In the genomic region with DNA sequence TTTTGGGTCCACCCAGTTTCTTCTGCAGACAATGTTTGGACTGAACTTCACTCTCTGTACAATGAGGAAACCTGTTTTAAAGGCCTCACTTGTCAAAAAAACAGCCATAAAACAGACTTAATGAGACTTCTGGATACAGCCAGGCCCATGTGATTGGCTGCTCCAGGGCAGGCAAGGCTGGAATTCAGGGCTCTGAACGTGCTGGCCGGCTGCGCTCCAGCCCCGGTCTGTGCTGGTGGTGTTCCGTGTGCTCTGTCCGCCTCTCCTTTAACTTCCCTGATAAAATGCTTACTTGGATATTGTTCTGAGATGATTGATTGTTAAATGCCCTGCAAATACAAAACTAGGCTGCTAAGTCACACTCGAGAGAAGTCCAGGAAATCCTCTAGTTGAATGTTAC, we compare ENCODE assay signal across 35 cellular contexts.
DNase-seq lines count a peak whose midpoint lies in the region; ATAC-seq, FAIRE-seq and TF ChIP-seq lines count a peak whose summit lies in the region.
"Had no signal": no experiment of that assay in that cellular context is flagged by ENCODE, and none has a peak within 500 bp of the region (broad histone marks: within the 10 kb centered on the region; RNA-seq: fewer than 3 reads in every experiment).

No MANE protein-coding gene starts in this region.

- intact Hi-C loops in endothelial cell of umbilical vein (cut with micrococcal nuclease): no loop called here

- H3K27ac Mint-ChIP-seq in naive thymus-derived CD8-positive, alpha-beta T cell: no peak overlapping the region
- H3K27ac Mint-ChIP-seq: activated CD4-positive, alpha-beta memory T cell treated with anti-CD3 and anti-CD28 coated beads, Interleukin-2, amount 10 ng/mL, durations not matched to agents 7 days and 5 days; activated naive CD4-positive, alpha-beta T cell treated with anti-CD3 and anti-CD28 coated beads, Interleukin-2, amount 10 ng/mL, durations not matched to agents 7 days and 5 days; activated T-helper 1 cell treated with anti-CD3 and anti-CD28 coated beads, Interleukin-12 subunit alpha, Interleukin-12 subunit beta, Interleukin-2, Interleukin-4 antibody, amounts not matched to agents 30 ng/mL and 10 ng/mL and 1 ng/mL, durations not matched to agents 14 hours and 24 hours and 36 hours; CD8-positive, alpha-beta T cell; HFFc6; naive thymus-derived CD4-positive, alpha-beta T cell had no signal

- no peak for TF ChIP-seq POLR2A in endothelial cell of umbilical vein (IDR thresholded peaks at IDR 0.05; ENCODE audit: low read depth, low read length)

- H3K9me1 ChIP-seq in endothelial cell of umbilical vein (replicated peaks; ENCODE audit: control insufficient read depth, extremely low read depth, insufficient read depth, low read length): no peaks in the 10 kb centered on the region

- H3K4me1 Mint-ChIP-seq in naive thymus-derived CD8-positive, alpha-beta T cell: no peaks in the 10 kb centered on the region
- H3K4me1 Mint-ChIP-seq: activated CD4-positive, alpha-beta memory T cell treated with anti-CD3 and anti-CD28 coated beads, Interleukin-2, amount 10 ng/mL, durations not matched to agents 7 days and 5 days; activated naive CD4-positive, alpha-beta T cell treated with anti-CD3 and anti-CD28 coated beads, Interleukin-2, amount 10 ng/mL, durations not matched to agents 7 days and 5 days; IgD-negative memory B cell; naive thymus-derived CD4-positive, alpha-beta T cell had no signal

- no peak for TF ChIP-seq CTCF in endothelial cell of umbilical vein (IDR thresholded peaks at IDR 0.05; ENCODE audit: extremely low read depth in 1 of 2, insufficient read depth in 1 of 2, low read depth in 1 of 2, low read length in 2 of 2)

- dilution Hi-C loops in endothelial cell of umbilical vein (cut with MboI; ENCODE audit: extremely low pct_ligation_motif_present, low sequenced_read_pairs): no loop called here

- H3K4me1 ChIP-seq in endothelial cell of umbilical vein (ENCODE audit: control insufficient read depth, extremely low read depth, insufficient read depth, low read length) (no peaks in the 10 kb centered on the region), small intestine (ENCODE audit: control insufficient read depth in 2 of 2, insufficient read depth in 1 of 2, low read depth in 1 of 2, low read length in 1 of 2) (no peaks in the 10 kb centered on the region)
- H3K4me1 ChIP-seq: adrenal gland, BE2C had no signal

- peaks cover 3 to 5% of the 10 kb centered on the region in 2 experiments for H3K27me3 ChIP-seq in endothelial cell of umbilical vein (ENCODE audit: control insufficient read depth in 2 of 2, insufficient read depth in 2 of 2, low read length in 2 of 2)
- H3K27me3 ChIP-seq in small intestine (ENCODE audit: control insufficient read depth in 2 of 2, insufficient read depth in 2 of 2, low read length in 2 of 2): no peaks in the 10 kb centered on the region
- H3K27me3 ChIP-seq: adrenal gland, BE2C had no signal

- no peak for ATAC-seq in naive thymus-derived CD8-positive, alpha-beta T cell
- ATAC-seq: CD8-positive, alpha-beta T cell; naive thymus-derived CD4-positive, alpha-beta T cell had no signal

- no peaks in the 10 kb centered on the region for H3K79me2 ChIP-seq in endothelial cell of umbilical vein (ENCODE audit: control insufficient read depth, insufficient read depth, low read length)

- CTCF ChIA-PET in endothelial cell of umbilical vein (lab: Charles Lee): no interaction called here

- H3K36me3 ChIP-seq in endothelial cell of umbilical vein (ENCODE audit: control insufficient read depth in 2 of 2, extremely low read depth in 1 of 2, insufficient read depth in 2 of 2, low read length in 2 of 2) (no peaks in the 10 kb centered on the region), small intestine (ENCODE audit: control insufficient read depth in 2 of 2, insufficient read depth in 2 of 2, low read length in 2 of 2) (no peaks in the 10 kb centered on the region)
- H3K36me3 ChIP-seq: adrenal gland, BE2C, esophagus squamous epithelium had no signal

- no TSS peak for BruUV-seq in endothelial cell of umbilical vein (replicated peaks; lab: Mats Ljungman, UMichigan)

- peak; percentile 51 for DNase-seq in ELF-1 (ENCODE audit: low read depth, low spot score)
- DNase-seq in endothelial cell of umbilical vein (ENCODE audit: low read depth, low spot score): peak; percentile 70
- peak; percentile 24 for DNase-seq in medulla oblongata (ENCODE audit: extremely low spot score)
- peak; percentile 58 for DNase-seq in small intestine
- no peak for DNase-seq in pons (ENCODE audit: low spot score)
- DNase-seq in activated T-cell treated with anti-CD3 and anti-CD28 coated beads, Interleukin-2, amount 50 U/mL, for 1 hour: no peak
- no peak for DNase-seq in HUDEP-2 (lab: John Stamatoyannopoulos, UW; ENCODE audit: unreplicated experiment in 76 of 76)
- DNase-seq in naive thymus-derived CD8-positive, alpha-beta T cell: no peak
- DNase-seq: ACHN; activated CD4-positive, alpha-beta memory T cell treated with anti-CD3 and anti-CD28 coated beads, Interleukin-2, amount 10 ng/mL, durations not matched to agents 7 days and 5 days; activated CD4-positive, alpha-beta T cell treated with anti-CD3 and anti-CD28 coated beads for 1 hour; activated CD8-positive, alpha-beta memory T cell treated with anti-CD3 and anti-CD28 coated beads, Interleukin-2, amount 50 U/mL, for 4 hours; activated naive CD4-positive, alpha-beta T cell treated with anti-CD3 and anti-CD28 coated beads, Interleukin-2, amount 10 ng/mL, durations not matched to agents 7 days and 5 days; BE2C; CD8-positive, alpha-beta T cell; dermis blood vessel endothelial cell; esophagus squamous epithelium; foreskin melanocyte; HFFc6; mesendoderm; naive thymus-derived CD4-positive, alpha-beta T cell; NCI-H1092 treated with DMSO at 0.1 percent for 48 hours; NCI-H2029 treated with DMSO at 0.1 percent for 48 hours; NCI-H526 treated with DMSO at 0.1 percent for 48 hours; NK-92 treated with Interleukin-12 subunit alpha and Interleukin-12 subunit beta, amount 100 ng/mL, for 24 hours; PC-9; SHP77; stimulated activated CD4-positive, alpha-beta T cell treated with anti-CD3 and anti-CD28 coated beads, Interleukin-1b, Interleukin-23, amount 100 ng/mL, for 48 hours; stimulated activated naive CD4-positive, alpha-beta T cell treated with Interleukin-2 at 50 U/mL for 16 hours had no signal

- no peak overlapping the region for H3K27ac ChIP-seq in endothelial cell of umbilical vein (ENCODE audit: insufficient read depth, low read depth, low read length)
- H3K27ac ChIP-seq in small intestine (ENCODE audit: low read depth in 1 of 2, low read length in 1 of 2): no peak overlapping the region
- H3K27ac ChIP-seq: PC-9 had no signal

- peaks cover 0 to 2% (median 0%) of the 10 kb centered on the region in 9 donors for H3K9me3 Mint-ChIP-seq in naive thymus-derived CD8-positive, alpha-beta T cell
- H3K9me3 Mint-ChIP-seq: activated CD4-positive, alpha-beta memory T cell treated with anti-CD3 and anti-CD28 coated beads, Interleukin-2, amount 10 ng/mL, durations not matched to agents 7 days and 5 days; activated naive CD4-positive, alpha-beta T cell treated with anti-CD3 and anti-CD28 coated beads, Interleukin-2, amount 10 ng/mL, durations not matched to agents 7 days and 5 days; activated T-helper 1 cell treated with anti-CD3 and anti-CD28 coated beads, Interleukin-12 subunit alpha, Interleukin-12 subunit beta, Interleukin-2, Interleukin-4 antibody, amounts not matched to agents 30 ng/mL and 10 ng/mL and 1 ng/mL, durations not matched to agents 14 hours and 24 hours and 36 hours; CD8-positive, alpha-beta T cell; IgD-negative memory B cell had no signal

- no peaks in the 10 kb centered on the region for H3K9me3 ChIP-seq in endothelial cell of umbilical vein (replicated peaks; ENCODE audit: control insufficient read depth, insufficient read depth, low read length)
- no peaks in the 10 kb centered on the region for H3K9me3 ChIP-seq in small intestine (ENCODE audit: control insufficient read depth, low read depth)
- H3K9me3 ChIP-seq: adrenal gland, BE2C, esophagus squamous epithelium had no signal

- H4K20me1 ChIP-seq in endothelial cell of umbilical vein (replicated peaks; ENCODE audit: control insufficient read depth, extremely low read depth, insufficient read depth, low read length): no peaks in the 10 kb centered on the region

- H3K36me3 Mint-ChIP-seq in naive thymus-derived CD8-positive, alpha-beta T cell: no peaks in the 10 kb centered on the region
- H3K36me3 Mint-ChIP-seq: activated naive CD4-positive, alpha-beta T cell treated with anti-CD3 and anti-CD28 coated beads, Interleukin-2, amount 10 ng/mL, durations not matched to agents 7 days and 5 days; CD8-positive, alpha-beta T cell; IgD-negative memory B cell; naive thymus-derived CD4-positive, alpha-beta T cell had no signal

- no peak overlapping the region for H3K4me2 ChIP-seq in endothelial cell of umbilical vein (ENCODE audit: insufficient read depth, low read length)
- H3K4me2 ChIP-seq: PC-9 had no signal

- WGBS in small intestine, 3 donors: 14 to 42% (median 36%) methylated on average over 7 of the region's 7 CpGs

- H3K9ac ChIP-seq in endothelial cell of umbilical vein (replicated peaks; ENCODE audit: extremely low read depth, insufficient read depth, low read length): no peak overlapping the region

- POLR2A ChIA-PET in endothelial cell of umbilical vein (lab: Charles Lee): no interaction called here
- POLR2A ChIA-PET in naive thymus-derived CD8-positive, alpha-beta T cell (lab: Charles Lee): no interaction called here

- H3K4me3 Mint-ChIP-seq in naive thymus-derived CD8-positive, alpha-beta T cell: no peak overlapping the region
- H3K4me3 Mint-ChIP-seq: activated CD4-positive, alpha-beta memory T cell treated with anti-CD3 and anti-CD28 coated beads, Interleukin-2, amount 10 ng/mL, durations not matched to agents 7 days and 5 days; activated naive CD4-positive, alpha-beta T cell treated with anti-CD3 and anti-CD28 coated beads, Interleukin-2, amount 10 ng/mL, durations not matched to agents 7 days and 5 days; activated T-helper 1 cell treated with anti-CD3 and anti-CD28 coated beads, Interleukin-12 subunit alpha, Interleukin-12 subunit beta, Interleukin-2, Interleukin-4 antibody, amounts not matched to agents 30 ng/mL and 10 ng/mL and 1 ng/mL, durations not matched to agents 14 hours and 24 hours and 36 hours; CD8-positive, alpha-beta T cell; HFFc6; IgD-negative memory B cell; naive thymus-derived CD4-positive, alpha-beta T cell had no signal

- no peak overlapping the region for H2AFZ ChIP-seq in endothelial cell of umbilical vein (ENCODE audit: low read depth, low read length)
- H2AFZ ChIP-seq: PC-9 had no signal

- FAIRE-seq in endothelial cell of umbilical vein (lab: Jason Lieb, UNC): no peak
- FAIRE-seq in small intestine (lab: Jason Lieb, UNC): no peak
- FAIRE-seq: GM18507, H1 had no signal

- H3K4me3 ChIP-seq in endothelial cell of umbilical vein (replicated peaks in 1 of 3; ENCODE audit: insufficient read depth in 1 of 3, low read depth in 1 of 3, low read length in 3 of 3) (no peak overlapping the region), small intestine (ENCODE audit: low read depth in 1 of 2, low read length in 2 of 2) (no peak overlapping the region)
- H3K4me3 ChIP-seq: adrenal gland, esophagus squamous epithelium, PC-9, skin epidermis had no signal

- no peaks in the 10 kb centered on the region for H3K27me3 Mint-ChIP-seq in naive thymus-derived CD8-positive, alpha-beta T cell
- H3K27me3 Mint-ChIP-seq: activated CD4-positive, alpha-beta memory T cell treated with anti-CD3 and anti-CD28 coated beads, Interleukin-2, amount 10 ng/mL, durations not matched to agents 7 days and 5 days; activated naive CD4-positive, alpha-beta T cell treated with anti-CD3 and anti-CD28 coated beads, Interleukin-2, amount 10 ng/mL, durations not matched to agents 7 days and 5 days; IgD-negative memory B cell had no signal

Comparison
In these comparisons a context has a peak if more than half of its experiments do, and no peak if none do; other contexts are left out.
1. DNase-seq: peak in ELF-1 (single experiment), endothelial cell of umbilical vein (single experiment), medulla oblongata (single experiment) and small intestine (single experiment); none in pons (single experiment), activated T-cell treated with anti-CD3 and anti-CD28 coated beads, Interleukin-2, amount 50 U/mL, for 1 hour (single experiment), HUDEP-2 (0 of 76) and naive thymus-derived CD8-positive, alpha-beta T cell (0 of 10).